22 cellular contexts compared by ENCODE assay signal in genomic region chr7:33215992-33216391, GRCh38.
"Had no signal": no experiment of that assay in that cellular context is flagged by ENCODE, and none has a peak within 500 bp of the region (broad histone marks: within the 10 kb centered on the region; RNA-seq: fewer than 3 reads in every experiment).

No MANE protein-coding gene starts in this region.

- ATAC-seq: SK-N-SH treated with all-trans-retinoic acid at 6 μM for 48 hours had no signal

- H3K4me3 ChIP-seq: MG63, SJCRH30 had no signal

- H3K36me3 ChIP-seq: MG63, SJCRH30 had no signal

- H3K4me1 ChIP-seq: SJCRH30 had no signal

- DNase-seq: IMR-90, Karpas-422, KG1, MG63, NCI-H1092, NCI-H1105 treated with DMSO at 0.1 percent for 48 hours, NCI-H1417 treated with DMSO at 0.1 percent for 48 hours, NCI-H187, NCI-H2029, NCI-H2081 treated with DMSO at 0.1 percent for 48 hours, NCI-H2171, NCI-H226, NCI-H446, NCI-H510A, NCI-H524 treated with DMSO at 0.1 percent for 48 hours, NCI-H69, NCI-H774, Right ventricle myocardium superior, RPMI8226, SJCRH30 had no signal

- H3K27me3 ChIP-seq: MG63, SJCRH30 had no signal

- H3K27ac ChIP-seq: HL-60, SJCRH30 had no signal
